Comparison of ENCODE assay signal across 21 cellular contexts in the genomic region with DNA sequence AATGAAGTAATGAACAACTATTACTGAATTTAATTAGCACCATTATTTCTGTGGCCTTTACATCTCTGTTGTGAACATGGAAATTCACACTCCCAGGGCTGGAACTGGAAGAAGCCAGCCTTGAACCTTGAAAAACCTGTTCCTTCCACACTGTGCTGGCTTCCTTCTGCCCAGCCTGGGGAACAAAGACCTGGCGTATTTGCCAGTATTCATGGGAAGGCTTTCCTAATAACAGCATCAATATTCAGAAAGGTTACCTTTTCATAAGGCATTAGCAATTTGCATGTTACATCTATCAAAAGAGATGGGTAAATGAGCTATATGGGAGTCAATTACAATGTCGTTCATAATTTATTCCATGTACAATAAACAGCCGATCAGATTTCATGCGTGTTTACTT. TPM values are rescaled to one million over a fixed set of nuclear protein-coding genes. Genes with fewer than 3 reads are reported as not detected.
A peak's percentile ranks its signal among the peaks of the same experiment; 100 is the strongest.
DNase-seq lines count a peak whose midpoint lies in the region; ATAC-seq and TF ChIP-seq lines count a peak whose summit lies in the region.
"Had no signal": no experiment of that assay in that cellular context is flagged by ENCODE, and none has a peak within 500 bp of the region (broad histone marks: within the 10 kb centered on the region; RNA-seq: fewer than 3 reads in every experiment).

No MANE protein-coding gene starts in this region.

- DNase-seq in LNCaP clone FGC (ENCODE audit: low read depth): peak; percentile 31
- peak; percentile 23 for DNase-seq in NCI-H146 treated with DMSO at 0.1 percent for 48 hours (lab: John Stamatoyannopoulos, UW; ENCODE audit: unreplicated experiment)
- peak; percentile 22 for DNase-seq in mucosa of gallbladder (ENCODE audit: low spot score)
- no peak for DNase-seq in RPMI8226
- no peak for DNase-seq in GM10248 (ENCODE audit: extremely low spot score)
- DNase-seq: ACHN, Caco-2, DMS79, KG1, MV-4-11, NCI-H1417 treated with DMSO at 0.1 percent for 48 hours, NCI-H2081, NCI-H2171 treated with DMSO at 0.1 percent for 48 hours, NCI-H446, NCI-H82, PC-9, T-helper 17 cell had no signal

- POLR2A ChIA-PET in GM10248 (lab: Yijun Ruan, JAX): no interaction called here

- TF ChIP-seq CTCF in LNCaP clone FGC (IDR thresholded peaks at IDR 0.05; ENCODE audit: control insufficient read depth, extremely low read depth, insufficient read depth) (no peak), GM10248 (IDR thresholded peaks at IDR 0.05; ENCODE audit: control extremely low read depth, extremely low read depth, low read depth, missing control alignments) (no peak)

- ATAC-seq in HG03135 (IDR thresholded peaks at IDR 0.05; ENCODE audit: unreplicated experiment) (no peak), HG03095 (IDR thresholded peaks at IDR 0.05; ENCODE audit: unreplicated experiment) (no peak)
- ATAC-seq: T-helper 17 cell had no signal

- H3K27ac ChIP-seq in cingulate gyrus (ENCODE audit: low read depth, low read length): peak overlapping the region; percentile 92
- H3K27ac ChIP-seq: PC-9 had no signal

- no peak overlapping the region for H3K4me3 ChIP-seq in LNCaP clone FGC (ENCODE audit: low read depth, low read length)
- H3K4me3 ChIP-seq: PC-9 had no signal

- CTCF ChIA-PET in GM10248 (lab: Yijun Ruan, JAX): no interaction called here

RNA-seq across cellular contexts. Expression of a gene that starts 1.3 kb away (rescaled TPM):
- total RNA-seq in mucosa of gallbladder: 0.20 TPM
- total RNA-seq: B cell, Caco-2 had no signal

Comparison
In these comparisons a context has a peak if more than half of its experiments do, and no peak if none do; other contexts are left out.
1. DNase-seq: peak in LNCaP clone FGC (single experiment), NCI-H146 treated with DMSO at 0.1 percent for 48 hours (single experiment) and mucosa of gallbladder (single experiment); none in RPMI8226 (single experiment) and GM10248 (single experiment).